8 cellular contexts compared by ENCODE assay signal in genomic region chrX:11533211-11533651, GRCh38.
DNase-seq lines count a peak whose midpoint lies in the region; ATAC-seq and TF ChIP-seq lines count a peak whose summit lies in the region.

No MANE protein-coding gene starts in this region.

- no peaks in the 10 kb centered on the region for H3K36me3 ChIP-seq in transverse colon

- no peak for TF ChIP-seq POLR2A in transverse colon (IDR thresholded peaks at IDR 0.05)

- H3K4me1 ChIP-seq in transverse colon, result no peaks in the 10 kb centered on the region

- H3K27ac ChIP-seq in transverse colon, result no peak overlapping the region

- intact Hi-C loops in transverse colon (cut with DNase I; ENCODE audit: low total_unique reads), result loop anchor here (5.0 to 10.0 kb wide), 2 partner anchors 222 to 1766 kb away; partner anchors contain the start of genes GPR143 and MSL3

- 0 to 3% methylated on average over 1 to 2 of the region's 2 CpGs for WGBS in transverse colon (ENCODE audit: low coverage in 1 of 2), 2 donors

- no peaks in the 10 kb centered on the region for H3K27me3 ChIP-seq in transverse colon

- DNase-seq in GM10266 (ENCODE audit: extremely low spot score), result peak; percentile 18
- DNase-seq in KBM-7, result peak; percentile 82
- peak; percentile 89 for DNase-seq in NOMO-1 treated with DMSO at 0.1 percent for 48 hours (lab: John Stamatoyannopoulos, UW; ENCODE audit: unreplicated experiment)
- peak; percentile 72 for DNase-seq in central memory CD4-positive, alpha-beta T cell
- peak; percentile 79 for DNase-seq in left kidney (ENCODE audit: low read depth, low spot score)
- DNase-seq in transverse colon, result no peak
- no peak for DNase-seq in activated naive CD4-positive, alpha-beta T cell (lab: John Stamatoyannopoulos, UW)

- TF ChIP-seq CTCF in GM10266 (IDR thresholded peaks at IDR 0.05; ENCODE audit: control insufficient read depth, insufficient read depth, low read depth, missing control alignments) (peak; percentile 47), transverse colon (IDR thresholded peaks at IDR 0.05) (peak; percentile 61 to 92 (median 83))

- no peak overlapping the region for H3K4me3 ChIP-seq in transverse colon

- TF ChIP-seq EP300 in transverse colon (IDR thresholded peaks at IDR 0.05; ENCODE audit: low read depth), result no peak

- ATAC-seq in GM21786 (IDR thresholded peaks at IDR 0.05; ENCODE audit: unreplicated experiment), result peak; percentile 97

- in situ Hi-C loops in KBM-7 (cut with MboI; ENCODE audit: low pct_unique_long_range_greater_than_20kb, low sequenced_read_pairs) (loop anchor here (25.0 kb wide), 1 partner anchor 229 kb away; the partner anchor contains the start of gene MSL3), transverse colon (cut with MboI; ENCODE audit: low pct_ligation_motif_present in 1 of 4, low pct_unique_long_range_greater_than_20kb in 1 of 4, low sequenced_read_pairs in 3 of 4) (loop anchor here (5.0 to 25.0 kb wide), 4 partner anchors 229 to 1346 kb away; partner anchors contain the start of gene MSL3 (in 2 of the 4))

- no peaks in the 10 kb centered on the region for H3K9me3 ChIP-seq in transverse colon

Comparison
In these comparisons a context has a peak if more than half of its experiments do, and no peak if none do; other contexts are left out.
1. DNase-seq: peak in GM10266 (single experiment), KBM-7 (single experiment), NOMO-1 treated with DMSO at 0.1 percent for 48 hours (single experiment), central memory CD4-positive, alpha-beta T cell (single experiment) and left kidney (single experiment); none in transverse colon (single experiment) and activated naive CD4-positive, alpha-beta T cell (0 of 4).